Comparison of ENCODE assay signal across 23 cellular contexts in genomic region chr10:440127-440526, GRCh38.
"Had no signal": no experiment of that assay in that cellular context is flagged by ENCODE, and none has a peak within 500 bp of the region (broad histone marks: within the 10 kb centered on the region; RNA-seq: fewer than 3 reads in every experiment).

No MANE protein-coding gene starts in this region.

- H3K4me1 ChIP-seq: esophagus muscularis mucosa, foreskin keratinocyte, gastroesophageal sphincter, heart left ventricle, left lung, lower lobe of right lung had no signal

- DNase-seq: dermis blood vessel endothelial cell; dorsolateral prefrontal cortex; effector CD4-positive, alpha-beta T cell; effector memory CD4-positive, alpha-beta T cell; foreskin keratinocyte; heart left ventricle; hypothalamus; immature natural killer cell; islet precursor cell; kidney; kidney glomerular epithelial cell; left lung; left ventricle myocardium superior; lower lobe of right lung; mesenchymal stem cell; naive thymus-derived CD4-positive, alpha-beta T cell had no signal

- FAIRE-seq: colon, endothelial cell of umbilical vein, frontal cortex, kidney had no signal

- H3K4me2 ChIP-seq: hepatocyte had no signal

- H3K4me3 ChIP-seq: coronary artery, dorsolateral prefrontal cortex, esophagus muscularis mucosa, gastroesophageal sphincter, heart left ventricle, hepatocyte, left lung, lower lobe of right lung had no signal

- H3K27ac ChIP-seq: coronary artery, dorsolateral prefrontal cortex, esophagus muscularis mucosa, foreskin keratinocyte, gastroesophageal sphincter, heart left ventricle, hepatocyte, left lung, lower lobe of right lung had no signal

- H2AFZ ChIP-seq: hepatocyte had no signal

- ATAC-seq: foreskin keratinocyte; gastroesophageal sphincter; heart left ventricle; left lung; left ventricle myocardium superior; lower lobe of right lung; naive thymus-derived CD4-positive, alpha-beta T cell had no signal

- H3K36me3 ChIP-seq: left lung had no signal

- H3K27me3 ChIP-seq: dorsolateral prefrontal cortex, esophagus muscularis mucosa, foreskin keratinocyte, gastroesophageal sphincter, heart left ventricle, hepatocyte, left lung had no signal

- H3K79me2 ChIP-seq: hepatocyte had no signal

- H3K9me3 ChIP-seq: esophagus muscularis mucosa, gastroesophageal sphincter, heart left ventricle, left lung, lower lobe of right lung had no signal
